In the genomic region with DNA sequence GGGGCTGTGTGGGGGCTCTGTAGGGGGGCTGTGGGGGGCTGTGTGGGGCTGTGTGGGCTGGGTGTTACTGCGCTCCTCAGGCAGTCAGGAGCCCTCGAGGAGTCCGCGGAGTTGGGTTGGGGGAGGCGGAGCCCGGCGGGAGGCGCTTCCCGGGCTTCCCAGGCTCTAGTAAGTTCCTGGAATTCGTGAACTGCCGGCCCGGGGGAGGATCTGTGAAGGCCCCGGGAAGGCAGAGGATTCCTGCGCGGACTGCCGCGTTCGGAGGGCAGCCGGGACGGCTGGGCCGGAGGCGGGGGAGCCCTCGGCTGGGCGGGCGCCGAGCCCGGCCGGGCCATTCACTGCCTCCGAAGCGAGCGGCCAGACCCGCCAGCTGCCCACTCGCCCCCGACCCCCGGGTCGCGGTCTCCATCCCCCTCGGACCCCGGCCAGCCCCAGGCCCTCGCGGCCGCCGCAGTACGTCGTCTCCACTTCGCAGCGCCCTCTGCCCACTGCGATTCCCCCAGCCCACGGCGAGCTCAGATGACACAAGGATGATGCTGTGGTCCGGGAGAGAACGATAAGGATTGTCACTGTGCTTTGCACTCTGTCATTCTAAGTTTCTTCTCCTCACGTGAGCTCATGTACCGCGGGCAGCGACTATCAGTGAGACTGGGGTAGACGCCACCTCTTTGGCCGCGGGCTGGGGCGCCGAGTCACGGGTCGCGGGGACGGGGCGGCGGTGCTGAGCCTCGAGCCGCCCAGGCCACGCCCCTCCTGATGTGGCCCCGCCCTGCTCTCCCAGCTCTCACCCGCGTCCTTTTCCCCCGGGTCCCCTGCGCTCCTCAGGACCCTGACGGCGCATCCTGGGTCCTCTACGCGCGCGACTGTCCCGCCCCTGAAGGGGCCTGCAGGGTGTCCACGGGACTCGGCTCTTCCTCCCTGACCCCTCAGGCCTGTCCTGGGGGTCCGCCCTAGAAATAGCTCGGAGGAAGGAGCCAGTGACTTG, we compare ENCODE assay signal across 8 cellular contexts.
DNase-seq lines count a peak whose midpoint lies in the region; ATAC-seq and TF ChIP-seq lines count a peak whose summit lies in the region.

No MANE protein-coding gene starts in this region.

- peak; percentile 92 for ATAC-seq in HG02852 (IDR thresholded peaks at IDR 0.05; ENCODE audit: unreplicated experiment)

- peaks cover 18% of the 10 kb centered on the region for H3K9me3 Mint-ChIP-seq in mesothelial cell of epicardium

- H3K4me3 Mint-ChIP-seq in mesothelial cell of epicardium, result peak overlapping the region; percentile 71

- no peak for TF ChIP-seq CTCF in mesothelial cell of epicardium (IDR thresholded peaks at IDR 0.05; ENCODE audit: unreplicated experiment)

- H3K4me1 Mint-ChIP-seq in mesothelial cell of epicardium, result peaks cover 19% of the 10 kb centered on the region

- no peak overlapping the region for H3K4me3 ChIP-seq in endocrine pancreas (ENCODE audit: control insufficient read depth, insufficient read depth, low read length)

- H3K9me3 ChIP-seq in endocrine pancreas (ENCODE audit: control insufficient read depth, low read length), result no peaks in the 10 kb centered on the region

- H3K27me3 ChIP-seq in endocrine pancreas (ENCODE audit: control insufficient read depth, insufficient read depth, low read length), result no peaks in the 10 kb centered on the region

- H3K4me1 ChIP-seq in endocrine pancreas (ENCODE audit: control insufficient read depth, insufficient read depth, low read length), result no peaks in the 10 kb centered on the region

- H3K9ac ChIP-seq in endocrine pancreas (ENCODE audit: control insufficient read depth, insufficient read depth, low read length), result peak overlapping the region; percentile 48

- peaks cover 10% of the 10 kb centered on the region for H3K36me3 Mint-ChIP-seq in mesothelial cell of epicardium

- H3K27me3 Mint-ChIP-seq in mesothelial cell of epicardium (ENCODE audit: low read depth), result peaks cover 27% of the 10 kb centered on the region

- no peaks in the 10 kb centered on the region for H3K36me3 ChIP-seq in endocrine pancreas (ENCODE audit: control insufficient read depth, insufficient read depth, low read length)

- peak overlapping the region; percentile 53 for H3K27ac Mint-ChIP-seq in mesothelial cell of epicardium

- peak; percentile 31 to 53 for DNase-seq in NCI-H2081 (lab: John Stamatoyannopoulos, UW)
- no peak for DNase-seq in NCI-H2081 treated with DMSO at 0.1 percent for 48 hours (lab: John Stamatoyannopoulos, UW)
- DNase-seq in NCI-H226, result peak; percentile 48
- peak; percentile 52 to 61 (median 55) for DNase-seq in activated CD8-positive, alpha-beta memory T cell treated with anti-CD3 and anti-CD28 coated beads for 48 hours (ENCODE audit: low read depth in 2 of 3, low spot score in 2 of 3)
- DNase-seq in mesothelial cell of epicardium (ENCODE audit: low spot score in 2 of 2, unreplicated experiment in 2 of 2), result peak in 1 of 2 experiments; percentile 69
- DNase-seq in stimulated activated CD8-positive, alpha-beta memory T cell treated with anti-CD3 and anti-CD28 coated beads, Interleukin-15, amount 100 ng/mL, for 48 hours (ENCODE audit: low read depth in 2 of 2), result peak; percentile 65 to 78
